Comparison of ENCODE assay signal across 16 cellular contexts in the genomic region with DNA sequence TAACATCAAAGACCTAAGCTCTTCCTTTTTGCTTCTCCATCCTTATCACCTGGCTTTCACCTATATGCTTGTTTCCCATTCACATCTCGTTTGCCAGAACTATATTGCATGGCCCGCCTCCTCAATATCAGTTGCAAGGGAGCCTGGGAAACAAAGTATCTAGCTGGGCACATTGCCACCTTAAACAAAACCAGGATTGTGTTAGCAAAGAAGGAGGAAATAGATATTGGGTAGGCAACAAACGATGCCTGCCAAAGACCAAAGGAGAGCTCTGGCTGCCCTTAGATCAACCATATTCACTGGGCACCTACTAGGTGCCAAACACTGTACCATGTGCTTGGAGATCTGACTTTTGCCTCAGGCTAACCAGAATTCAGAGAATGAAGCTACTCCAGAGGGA.
"Had no signal": no experiment of that assay in that cellular context is flagged by ENCODE, and none has a peak within 500 bp of the region (broad histone marks: within the 10 kb centered on the region; RNA-seq: fewer than 3 reads in every experiment).

No MANE protein-coding gene starts in this region.

- H3K4me1 ChIP-seq: body of pancreas, esophagus squamous epithelium, sigmoid colon, spleen had no signal

- H3K27ac ChIP-seq: body of pancreas, esophagus squamous epithelium, ovary, sigmoid colon, spleen had no signal

- H3K9me3 ChIP-seq: body of pancreas, esophagus squamous epithelium, ovary, sigmoid colon, spleen had no signal

- ATAC-seq: activated CD8-positive, alpha-beta T cell treated with anti-CD3 and anti-CD28 coated beads, Interleukin-2, amount 10 ng/mL, durations not matched to agents 7 days and 5 days; body of pancreas; effector memory CD8-positive, alpha-beta T cell; natural killer cell; stimulated activated memory B cell treated with anti-CD40 and anti-IgM and Interleukin-4, amounts not matched to agents 10 μg/mL and 1 μg/mL and 100 μg/mL, for 72 hours had no signal

- H3K4me3 ChIP-seq: body of pancreas, esophagus squamous epithelium, ovary, sigmoid colon, spleen had no signal

- DNase-seq: activated CD4-positive, alpha-beta T cell treated with anti-CD3 and anti-CD28 coated beads, Interleukin-2, amount 10 ng/mL, durations not matched to agents 7 days and 5 days; activated CD4-positive, CD25-positive, alpha-beta regulatory T cell; activated CD8-positive, alpha-beta T cell treated with anti-CD3 and anti-CD28 coated beads, Interleukin-2, amount 10 ng/mL, durations not matched to agents 7 days and 5 days; activated naive CD4-positive, alpha-beta T cell treated with Interleukin-2 at 50 U/mL for 16 hours; activated T-cell treated with anti-CD3 and anti-CD28 coated beads, Interleukin-2, amount 50 U/mL, for 24 hours; caudate nucleus; effector memory CD8-positive, alpha-beta T cell; esophagus squamous epithelium; mesendoderm; natural killer cell; ovary; sigmoid colon; spleen; stimulated activated CD4-positive, alpha-beta T cell treated with anti-CD3 and anti-CD28 coated beads, Interleukin-4, amount 100 ng/mL, for 4 hours had no signal
